25 cellular contexts compared by ENCODE assay signal in genomic region chr3:50208677-50209344, GRCh38. TPM values are rescaled to one million over a fixed set of nuclear protein-coding genes. Genes with fewer than 3 reads are reported as not detected.
DNase-seq lines count a peak whose midpoint lies in the region; ATAC-seq and TF ChIP-seq lines count a peak whose summit lies in the region.
"Had no signal": no experiment of that assay in that cellular context is flagged by ENCODE, and none has a peak within 500 bp of the region (broad histone marks: within the 10 kb centered on the region; RNA-seq: fewer than 3 reads in every experiment).

No MANE protein-coding gene starts in this region.

- H3K36me3 Mint-ChIP-seq in type B pancreatic cell = no peaks in the 10 kb centered on the region
- H3K36me3 Mint-ChIP-seq: CD8-positive, alpha-beta T cell had no signal

- DNase-seq in left ventricle myocardium superior (peak; percentile 51), Right ventricle myocardium inferior (ENCODE audit: missing footprints) (no peak), caudate nucleus (lab: John Stamatoyannopoulos, UW) (no peak), right lobe of liver (no peak), type B pancreatic cell (ENCODE audit: extremely low spot score, unreplicated experiment) (no peak), SK-N-DZ (ENCODE audit: low spot score) (no peak)
- no peak for DNase-seq in stimulated activated CD4-positive, alpha-beta T cell treated with anti-CD3 and anti-CD28 coated beads, Interleukin-2, amount 100 ng/mL, for 48 hours
- DNase-seq: 8988T, AML-193, GOT3, KBM-7, MM.1S, NCI-H1048, NCI-H1417 treated with DMSO at 0.1 percent for 48 hours, NCI-H1930, NCI-H2227 treated with DMSO at 0.1 percent for 48 hours, NCI-H510A, NCI-H774, Peyer's patch had no signal

- ATAC-seq in left ventricle myocardium superior (no peak), Right ventricle myocardium inferior (no peak), right lobe of liver (peak in 1 of 4 donors; percentile 5), HG02840 (IDR thresholded peaks at IDR 0.05; ENCODE audit: low FRiP score, unreplicated experiment) (no peak)
- ATAC-seq: CD8-positive, alpha-beta T cell had no signal

- H3K4me3 Mint-ChIP-seq in type B pancreatic cell = peak overlapping the region; percentile 58
- H3K4me3 Mint-ChIP-seq: CD8-positive, alpha-beta T cell had no signal

- WGBS in right lobe of liver (ENCODE audit: insufficient coverage, low coverage, low lambda C conversion rate, missing lambda C conversion rate) = 31% methylated on average over 6 of the region's 14 CpGs

- TF ChIP-seq POLR2A in right lobe of liver (IDR thresholded peaks at IDR 0.05) = no peak

- peaks cover 0 to 76% (median 30%) of the 10 kb centered on the region in 4 donors for H3K4me1 ChIP-seq in right lobe of liver

- TF ChIP-seq CTCF in right lobe of liver (IDR thresholded peaks at IDR 0.05) (no peak), type B pancreatic cell (conservative IDR thresholded peaks at IDR 0.05) (no peak)

- peak overlapping the region in 2 of 3 donors; percentile 88 to 94 for H3K4me3 ChIP-seq in right lobe of liver
- H3K4me3 ChIP-seq: Peyer's patch, SJCRH30 had no signal

- H3K36me3 ChIP-seq in right lobe of liver = no peaks in the 10 kb centered on the region
- H3K36me3 ChIP-seq: Peyer's patch, SJCRH30 had no signal

- peak overlapping the region; percentile 12 for H3K27ac Mint-ChIP-seq in type B pancreatic cell
- H3K27ac Mint-ChIP-seq: CD8-positive, alpha-beta T cell had no signal

- H3K27me3 Mint-ChIP-seq in type B pancreatic cell = peaks cover 20% of the 10 kb centered on the region

- no peaks in the 10 kb centered on the region for H3K27me3 ChIP-seq in right lobe of liver

- H3K9me3 ChIP-seq in right lobe of liver = no peaks in the 10 kb centered on the region
- H3K9me3 ChIP-seq: Peyer's patch, SJCRH30 had no signal

- peaks cover 13% of the 10 kb centered on the region for H3K4me1 Mint-ChIP-seq in type B pancreatic cell (ENCODE audit: unreplicated experiment)

- no peaks in the 10 kb centered on the region for H3K9me3 Mint-ChIP-seq in type B pancreatic cell
- H3K9me3 Mint-ChIP-seq: CD8-positive, alpha-beta T cell had no signal

- intact Hi-C loops in left ventricle myocardium superior (cut with micrococcal nuclease) = no loop called here
- intact Hi-C loops in Right ventricle myocardium inferior (cut with DNase I) = no loop called here
- intact Hi-C loops in right lobe of liver (cut with DNase I) = no loop called here

- H3K27ac ChIP-seq in caudate nucleus (ENCODE audit: low read depth, low read length) (peak overlapping the region; percentile 58), right lobe of liver (peak overlapping the region; percentile 76 to 99 (median 98))
- H3K27ac ChIP-seq: Peyer's patch, SJCRH30 had no signal

RNA-seq across cellular contexts. Expression of gene SLC38A3, which starts 3.7 kb away (rescaled TPM):
- total RNA-seq in left ventricle myocardium superior (10.4 TPM), Right ventricle myocardium inferior (10.3 TPM), right lobe of liver (100 to 1,000 TPM in 4 of 6 experiments, 10 to 100 TPM in 2; 77.7 to 311 (median 190) TPM), type B pancreatic cell (ENCODE audit: low replicate concordance) (6.0 and 11.0 TPM in 2 replicates)
- 0.03 and 0.39 TPM in 2 replicates for polyA plus RNA-seq in SK-N-DZ (2014; cell fraction: cytosol; rRNA removed)
- polyA plus RNA-seq in SK-N-DZ (2014; cell fraction: nucleus; rRNA removed) = 0.22 and 1.5 TPM in 2 replicates
- total RNA-seq: Daoy, OCI-LY7 had no signal

RNA-seq across cellular contexts. Expression of gene GNAT1, which starts 17.4 kb away (rescaled TPM):
- total RNA-seq in left ventricle myocardium superior (not detected), Right ventricle myocardium inferior (not detected), right lobe of liver (under 1 TPM in 1 of 6 experiments, not detected in 5; 0.07 TPM), type B pancreatic cell (ENCODE audit: low replicate concordance) (0.71 TPM in 1 of 2 replicates, not detected in the other)
- polyA plus RNA-seq in SK-N-DZ (2014; cell fraction: cytosol; rRNA removed) = 0.20 TPM in 1 of 2 replicates, not detected in the other
- not detected in 2 replicates for polyA plus RNA-seq in SK-N-DZ (2014; cell fraction: nucleus; rRNA removed)
- total RNA-seq: Daoy, OCI-LY7, Peyer's patch had no signal
- polyA plus RNA-seq: AG04450 had no signal

RNA-seq across cellular contexts. Expression of gene GNAI2, which starts 27.2 kb away (rescaled TPM):
- total RNA-seq in left ventricle myocardium superior = 137 TPM
- 153 TPM for total RNA-seq in Right ventricle myocardium inferior
- 100 to 1,000 TPM in 2 of 6 experiments, 10 to 100 TPM in 4; 73.3 to 125 (median 98.7) TPM for total RNA-seq in right lobe of liver
- 140 and 145 TPM in 2 replicates for total RNA-seq in type B pancreatic cell (ENCODE audit: low replicate concordance)
- 52.3 and 58.3 TPM in 2 replicates for polyA plus RNA-seq in SK-N-DZ (2014; cell fraction: cytosol; rRNA removed)
- 39.3 and 43.2 TPM in 2 replicates for polyA plus RNA-seq in SK-N-DZ (2014; cell fraction: nucleus; rRNA removed)

RNA-seq across cellular contexts. Expression of gene SEMA3F, which starts 53.7 kb away (rescaled TPM):
- total RNA-seq in left ventricle myocardium superior (11.4 TPM), Right ventricle myocardium inferior (12.3 TPM), right lobe of liver (1 to 10 TPM; 1.2 to 5.9 (median 4.2) TPM), type B pancreatic cell (ENCODE audit: low replicate concordance) (41.9 and 48.0 TPM in 2 replicates)
- polyA plus RNA-seq in SK-N-DZ (2014; cell fraction: cytosol; rRNA removed) = 9.8 and 12.1 TPM in 2 replicates
- 17.6 and 21.8 TPM in 2 replicates for polyA plus RNA-seq in SK-N-DZ (2014; cell fraction: nucleus; rRNA removed)
